In genomic region chr13:23710366-23710765, GRCh38 we compare ENCODE assay signal across 30 cellular contexts.
"Had no signal": no experiment of that assay in that cellular context is flagged by ENCODE, and none has a peak within 500 bp of the region (broad histone marks: within the 10 kb centered on the region; RNA-seq: fewer than 3 reads in every experiment).

No MANE protein-coding gene starts in this region.

- H3K4me3 ChIP-seq: adrenal gland, breast epithelium, esophagus squamous epithelium, gastroesophageal sphincter, heart right ventricle, hepatocyte had no signal

- H3K4me1 ChIP-seq: adrenal gland, breast epithelium, esophagus squamous epithelium, gastroesophageal sphincter had no signal

- H3K27ac ChIP-seq: adrenal gland, breast epithelium, epithelial cell of prostate, esophagus squamous epithelium, gastroesophageal sphincter, heart right ventricle, hepatocyte had no signal

- H3K27me3 ChIP-seq: adrenal gland, breast epithelium, esophagus squamous epithelium, gastroesophageal sphincter, heart right ventricle, hepatocyte had no signal

- H3K4me2 ChIP-seq: hepatocyte had no signal

- H2AFZ ChIP-seq: hepatocyte had no signal

- ATAC-seq: activated CD4-positive, alpha-beta T cell treated with anti-CD3 and anti-CD28 coated beads for 36 hours; activated CD8-positive, alpha-beta memory T cell treated with anti-CD3 and anti-CD28 coated beads, Interleukin-2, amount 10 ng/mL, durations not matched to agents 7 days and 5 days; activated CD8-positive, alpha-beta T cell treated with anti-CD3 and anti-CD28 coated beads, Interleukin-2, amount 10 ng/mL, durations not matched to agents 7 days and 5 days; activated naive CD8-positive, alpha-beta T cell treated with anti-CD3 and anti-CD28 coated beads, Interleukin-2, amount 50 U/mL, for 24 hours; effector memory CD8-positive, alpha-beta T cell; gastroesophageal sphincter had no signal

- DNase-seq: activated CD4-positive, alpha-beta memory T cell treated with anti-CD3 and anti-CD28 coated beads for 36 hours; activated CD4-positive, alpha-beta T cell treated with anti-CD3 and anti-CD28 coated beads for 36 hours; activated CD4-positive, alpha-beta T cell treated with anti-CD3 and anti-CD28 coated beads, Interleukin-2, amount 10 ng/mL, durations not matched to agents 24 days and 14 days; activated CD4-positive, CD25-positive, alpha-beta regulatory T cell; activated CD4-positive, CD25-positive, alpha-beta regulatory T cell treated with anti-CD3 and anti-CD28 coated beads, Interleukin-2, amount 50 U/mL, for 72 hours; activated CD8-positive, alpha-beta memory T cell treated with anti-CD3 and anti-CD28 coated beads, Interleukin-2, amount 10 ng/mL, durations not matched to agents 7 days and 5 days; activated CD8-positive, alpha-beta memory T cell treated with anti-CD3 and anti-CD28 coated beads, Interleukin-2, amount 50 U/mL, for 4 hours; activated CD8-positive, alpha-beta T cell treated with anti-CD3 and anti-CD28 coated beads, Interleukin-2, amount 10 ng/mL, durations not matched to agents 7 days and 5 days; activated effector memory CD4-positive, alpha-beta T cell treated with anti-CD3 and anti-CD28 coated beads, Interleukin-2, amount 50 U/mL, for 16 hours; activated naive CD4-positive, alpha-beta T cell treated with anti-CD3 and anti-CD28 coated beads for 36 hours; activated naive CD8-positive, alpha-beta T cell treated with anti-CD3 and anti-CD28 coated beads for 36 hours; activated naive CD8-positive, alpha-beta T cell treated with anti-CD3 and anti-CD28 coated beads, Interleukin-2, amount 50 U/mL, for 24 hours; activated T-cell treated with anti-CD3 and anti-CD28 coated beads, Interleukin-2, amount 50 U/mL, for 1 hour; activated T-cell treated with anti-CD3 and anti-CD28 coated beads, Interleukin-2, amount 50 U/mL, for 48 hours; adrenal gland; amygdala; aorta; cortex of kidney; dermis blood vessel endothelial cell; effector CD4-positive, alpha-beta T cell; effector memory CD8-positive, alpha-beta T cell; esophagus squamous epithelium; foreskin melanocyte; heart right ventricle; T-helper 2 cell had no signal

- H3K36me3 ChIP-seq: adrenal gland, breast epithelium, esophagus squamous epithelium, gastroesophageal sphincter, heart right ventricle had no signal

- H3K9me3 ChIP-seq: adrenal gland, esophagus squamous epithelium, gastroesophageal sphincter had no signal

- FAIRE-seq: colon had no signal
